19 cellular contexts compared by ENCODE assay signal in genomic region chr21:27565418-27565817, GRCh38.
"Had no signal": no experiment of that assay in that cellular context is flagged by ENCODE, and none has a peak within 500 bp of the region (broad histone marks: within the 10 kb centered on the region; RNA-seq: fewer than 3 reads in every experiment).

No MANE protein-coding gene starts in this region.

- H3K4me1 ChIP-seq: breast epithelium, pancreas, upper lobe of right lung had no signal

- H3K27me3 Mint-ChIP-seq: activated CD4-positive, alpha-beta T cell treated with anti-CD3 and anti-CD28 coated beads, Interleukin-2, amount 10 ng/mL, durations not matched to agents 7 days and 5 days; activated naive CD4-positive, alpha-beta T cell treated with anti-CD3 and anti-CD28 coated beads, Interleukin-2, amount 10 ng/mL, durations not matched to agents 7 days and 5 days; activated naive CD8-positive, alpha-beta T cell treated with anti-CD3 and anti-CD28 coated beads, Interleukin-2, amount 50 U/mL, for 24 hours; naive thymus-derived CD4-positive, alpha-beta T cell had no signal

- H3K4me1 Mint-ChIP-seq: activated CD4-positive, alpha-beta T cell treated with anti-CD3 and anti-CD28 coated beads, Interleukin-2, amount 10 ng/mL, durations not matched to agents 7 days and 5 days; activated naive CD4-positive, alpha-beta T cell treated with anti-CD3 and anti-CD28 coated beads, Interleukin-2, amount 10 ng/mL, durations not matched to agents 7 days and 5 days; activated naive CD8-positive, alpha-beta T cell treated with anti-CD3 and anti-CD28 coated beads, Interleukin-2, amount 50 U/mL, for 24 hours; immature natural killer cell; naive thymus-derived CD4-positive, alpha-beta T cell had no signal

- H3K27ac ChIP-seq: breast epithelium, esophagus squamous epithelium, pancreas, upper lobe of right lung had no signal

- H3K36me3 ChIP-seq: breast epithelium, esophagus squamous epithelium, pancreas, upper lobe of right lung had no signal

- DNase-seq: activated CD4-positive, alpha-beta T cell treated with anti-CD3 and anti-CD28 coated beads, Interleukin-2, amount 10 ng/mL, durations not matched to agents 7 days and 5 days; activated CD8-positive, alpha-beta T cell treated with anti-CD3 and anti-CD28 coated beads, Interleukin-2, amount 10 ng/mL, durations not matched to agents 7 days and 5 days; activated effector memory CD4-positive, alpha-beta T cell treated with Interleukin-2 at 50 U/mL for 16 hours; activated naive CD4-positive, alpha-beta T cell treated with anti-CD3 and anti-CD28 coated beads, Interleukin-2, amount 10 ng/mL, durations not matched to agents 7 days and 5 days; activated naive CD8-positive, alpha-beta T cell treated with anti-CD3 and anti-CD28 coated beads, Interleukin-2, amount 50 U/mL, for 24 hours; activated T-cell treated with anti-CD3 and anti-CD28 coated beads, Interleukin-2, amount 50 U/mL, for 4 hours; aorta; effector memory CD4-positive, alpha-beta T cell; esophagus squamous epithelium; immature natural killer cell; naive thymus-derived CD4-positive, alpha-beta T cell; stimulated activated naive CD4-positive, alpha-beta T cell; T-helper 1 cell; T-helper 9 cell; upper lobe of right lung had no signal

- ATAC-seq: activated CD4-positive, CD25-positive, alpha-beta regulatory T cell treated with anti-CD3 and anti-CD28 coated beads, Interleukin-2, amount 50 U/mL, for 24 hours; activated CD8-positive, alpha-beta T cell treated with anti-CD3 and anti-CD28 coated beads, Interleukin-2, amount 10 ng/mL, durations not matched to agents 7 days and 5 days; activated naive CD8-positive, alpha-beta T cell treated with anti-CD3 and anti-CD28 coated beads, Interleukin-2, amount 50 U/mL, for 24 hours; activated T-cell treated with anti-CD3 and anti-CD28 coated beads, Interleukin-2, amount 50 U/mL, for 4 hours; naive thymus-derived CD4-positive, alpha-beta T cell had no signal

- H3K36me3 Mint-ChIP-seq: activated naive CD4-positive, alpha-beta T cell treated with anti-CD3 and anti-CD28 coated beads, Interleukin-2, amount 10 ng/mL, durations not matched to agents 7 days and 5 days; immature natural killer cell; naive thymus-derived CD4-positive, alpha-beta T cell had no signal

- H3K9me3 ChIP-seq: breast epithelium, esophagus squamous epithelium, mucosa of descending colon, pancreas, upper lobe of right lung had no signal

- H3K27ac Mint-ChIP-seq: activated CD4-positive, alpha-beta T cell treated with anti-CD3 and anti-CD28 coated beads, Interleukin-2, amount 10 ng/mL, durations not matched to agents 7 days and 5 days; activated CD8-positive, alpha-beta T cell treated with anti-CD3 and anti-CD28 coated beads, Interleukin-2, amount 10 ng/mL, durations not matched to agents 7 days and 5 days; activated naive CD4-positive, alpha-beta T cell treated with anti-CD3 and anti-CD28 coated beads, Interleukin-2, amount 10 ng/mL, durations not matched to agents 7 days and 5 days; activated naive CD8-positive, alpha-beta T cell treated with anti-CD3 and anti-CD28 coated beads, Interleukin-2, amount 50 U/mL, for 24 hours; immature natural killer cell; naive thymus-derived CD4-positive, alpha-beta T cell had no signal

- H3K4me3 Mint-ChIP-seq: activated CD4-positive, alpha-beta T cell treated with anti-CD3 and anti-CD28 coated beads, Interleukin-2, amount 10 ng/mL, durations not matched to agents 7 days and 5 days; activated CD8-positive, alpha-beta T cell treated with anti-CD3 and anti-CD28 coated beads, Interleukin-2, amount 10 ng/mL, durations not matched to agents 7 days and 5 days; activated naive CD4-positive, alpha-beta T cell treated with anti-CD3 and anti-CD28 coated beads, Interleukin-2, amount 10 ng/mL, durations not matched to agents 7 days and 5 days; activated naive CD8-positive, alpha-beta T cell treated with anti-CD3 and anti-CD28 coated beads, Interleukin-2, amount 50 U/mL, for 24 hours; activated T-cell treated with anti-CD3 and anti-CD28 coated beads, Interleukin-2, amount 50 U/mL, for 4 hours; immature natural killer cell; naive thymus-derived CD4-positive, alpha-beta T cell had no signal

- H3K27me3 ChIP-seq: breast epithelium, esophagus squamous epithelium, pancreas, upper lobe of right lung had no signal

- H3K4me3 ChIP-seq: breast epithelium, esophagus squamous epithelium, mucosa of descending colon, pancreas, upper lobe of right lung had no signal

- H3K9me3 Mint-ChIP-seq: activated CD4-positive, alpha-beta T cell treated with anti-CD3 and anti-CD28 coated beads, Interleukin-2, amount 10 ng/mL, durations not matched to agents 7 days and 5 days; activated naive CD8-positive, alpha-beta T cell treated with anti-CD3 and anti-CD28 coated beads, Interleukin-2, amount 50 U/mL, for 24 hours; activated T-cell treated with anti-CD3 and anti-CD28 coated beads, Interleukin-2, amount 50 U/mL, for 4 hours had no signal
